ENCODE assay signal across 2 cellular contexts in the genomic region with DNA sequence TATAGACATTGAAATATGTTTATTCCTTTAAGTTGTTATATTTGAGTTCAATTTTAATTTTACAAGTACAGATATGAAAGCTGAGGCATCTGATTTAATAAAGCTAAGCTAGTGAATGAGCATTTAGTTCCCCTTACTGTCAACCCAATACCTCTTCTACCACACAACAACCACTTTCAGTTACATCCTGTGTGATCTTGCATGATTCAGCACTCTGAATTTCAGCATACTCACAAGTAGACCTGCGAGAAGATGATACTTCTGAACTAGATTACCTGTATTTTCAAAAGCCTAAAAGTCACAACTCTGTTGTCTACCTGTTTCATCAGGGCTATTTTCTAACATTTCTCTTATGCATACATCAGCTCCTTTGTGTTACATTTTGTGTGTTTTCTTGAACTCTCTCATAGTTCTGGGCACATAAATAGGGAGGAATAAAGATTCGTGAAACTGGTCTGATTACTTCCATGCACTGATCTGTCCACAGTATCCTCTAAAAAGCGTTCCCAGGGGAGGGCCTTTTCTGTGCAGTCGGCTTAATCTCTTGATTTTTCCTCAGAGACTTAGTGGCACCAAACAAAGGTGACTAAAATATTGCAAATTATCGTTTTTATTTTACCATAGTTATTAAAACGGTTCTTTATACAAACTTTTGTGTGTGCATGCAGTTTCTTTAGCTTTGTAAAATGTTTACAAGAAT.
TF ChIP-seq lines count a peak whose summit lies in the region.

No MANE protein-coding gene starts in this region.

TF ChIP-seq in SK-N-SH, 30 proteins besides CTCF, POLR2A, EP300 and RAD21 (continued from another document):
- TF ChIP-seq, protein P1, sequence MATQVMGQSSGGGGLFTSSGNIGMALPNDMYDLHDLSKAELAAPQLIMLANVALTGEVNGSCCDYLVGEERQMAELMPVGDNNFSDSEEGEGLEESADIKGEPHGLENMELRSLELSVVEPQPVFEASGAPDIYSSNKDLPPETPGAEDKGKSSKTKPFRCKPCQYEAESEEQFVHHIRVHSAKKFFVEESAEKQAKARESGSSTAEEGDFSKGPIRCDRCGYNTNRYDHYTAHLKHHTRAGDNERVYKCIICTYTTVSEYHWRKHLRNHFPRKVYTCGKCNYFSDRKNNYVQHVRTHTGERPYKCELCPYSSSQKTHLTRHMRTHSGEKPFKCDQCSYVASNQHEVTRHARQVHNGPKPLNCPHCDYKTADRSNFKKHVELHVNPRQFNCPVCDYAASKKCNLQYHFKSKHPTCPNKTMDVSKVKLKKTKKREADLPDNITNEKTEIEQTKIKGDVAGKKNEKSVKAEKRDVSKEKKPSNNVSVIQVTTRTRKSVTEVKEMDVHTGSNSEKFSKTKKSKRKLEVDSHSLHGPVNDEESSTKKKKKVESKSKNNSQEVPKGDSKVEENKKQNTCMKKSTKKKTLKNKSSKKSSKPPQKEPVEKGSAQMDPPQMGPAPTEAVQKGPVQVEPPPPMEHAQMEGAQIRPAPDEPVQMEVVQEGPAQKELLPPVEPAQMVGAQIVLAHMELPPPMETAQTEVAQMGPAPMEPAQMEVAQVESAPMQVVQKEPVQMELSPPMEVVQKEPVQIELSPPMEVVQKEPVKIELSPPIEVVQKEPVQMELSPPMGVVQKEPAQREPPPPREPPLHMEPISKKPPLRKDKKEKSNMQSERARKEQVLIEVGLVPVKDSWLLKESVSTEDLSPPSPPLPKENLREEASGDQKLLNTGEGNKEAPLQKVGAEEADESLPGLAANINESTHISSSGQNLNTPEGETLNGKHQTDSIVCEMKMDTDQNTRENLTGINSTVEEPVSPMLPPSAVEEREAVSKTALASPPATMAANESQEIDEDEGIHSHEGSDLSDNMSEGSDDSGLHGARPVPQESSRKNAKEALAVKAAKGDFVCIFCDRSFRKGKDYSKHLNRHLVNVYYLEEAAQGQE (IDR thresholded peaks at IDR 0.05; ENCODE audit: low read depth, low read length) = no peak
- TF ChIP-seq FOSL2 (IDR thresholded peaks at IDR 0.05; ENCODE audit: borderline replicate concordance, low read depth) (no peak), EZH2phosphoT487 (IDR thresholded peaks at IDR 0.05; ENCODE audit: borderline replicate concordance, low read depth) (no peak), MEF2A (IDR thresholded peaks at IDR 0.05; ENCODE audit: borderline replicate concordance, low read depth) (no peak), ELF1 (IDR thresholded peaks at IDR 0.05) (no peak), NRF1 (IDR thresholded peaks at IDR 0.05; ENCODE audit: low read depth, low read length) (no peak), FOXM1 (IDR thresholded peaks at IDR 0.05; ENCODE audit: low read depth) (no peak)
- TF ChIP-seq, protein P2, sequence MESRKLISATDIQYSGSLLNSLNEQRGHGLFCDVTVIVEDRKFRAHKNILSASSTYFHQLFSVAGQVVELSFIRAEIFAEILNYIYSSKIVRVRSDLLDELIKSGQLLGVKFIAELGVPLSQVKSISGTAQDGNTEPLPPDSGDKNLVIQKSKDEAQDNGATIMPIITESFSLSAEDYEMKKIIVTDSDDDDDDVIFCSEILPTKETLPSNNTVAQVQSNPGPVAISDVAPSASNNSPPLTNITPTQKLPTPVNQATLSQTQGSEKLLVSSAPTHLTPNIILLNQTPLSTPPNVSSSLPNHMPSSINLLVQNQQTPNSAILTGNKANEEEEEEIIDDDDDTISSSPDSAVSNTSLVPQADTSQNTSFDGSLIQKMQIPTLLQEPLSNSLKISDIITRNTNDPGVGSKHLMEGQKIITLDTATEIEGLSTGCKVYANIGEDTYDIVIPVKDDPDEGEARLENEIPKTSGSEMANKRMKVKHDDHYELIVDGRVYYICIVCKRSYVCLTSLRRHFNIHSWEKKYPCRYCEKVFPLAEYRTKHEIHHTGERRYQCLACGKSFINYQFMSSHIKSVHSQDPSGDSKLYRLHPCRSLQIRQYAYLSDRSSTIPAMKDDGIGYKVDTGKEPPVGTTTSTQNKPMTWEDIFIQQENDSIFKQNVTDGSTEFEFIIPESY (IDR thresholded peaks at IDR 0.05; ENCODE audit: borderline replicate concordance, low read depth) = no peak

TF ChIP-seq in SK-N-SH treated with all-trans-retinoic acid at 6 μM for 48 hours, 23 proteins besides CTCF, POLR2A, EP300 and RAD21 (continued from another document):
- TF ChIP-seq, protein P3, sequence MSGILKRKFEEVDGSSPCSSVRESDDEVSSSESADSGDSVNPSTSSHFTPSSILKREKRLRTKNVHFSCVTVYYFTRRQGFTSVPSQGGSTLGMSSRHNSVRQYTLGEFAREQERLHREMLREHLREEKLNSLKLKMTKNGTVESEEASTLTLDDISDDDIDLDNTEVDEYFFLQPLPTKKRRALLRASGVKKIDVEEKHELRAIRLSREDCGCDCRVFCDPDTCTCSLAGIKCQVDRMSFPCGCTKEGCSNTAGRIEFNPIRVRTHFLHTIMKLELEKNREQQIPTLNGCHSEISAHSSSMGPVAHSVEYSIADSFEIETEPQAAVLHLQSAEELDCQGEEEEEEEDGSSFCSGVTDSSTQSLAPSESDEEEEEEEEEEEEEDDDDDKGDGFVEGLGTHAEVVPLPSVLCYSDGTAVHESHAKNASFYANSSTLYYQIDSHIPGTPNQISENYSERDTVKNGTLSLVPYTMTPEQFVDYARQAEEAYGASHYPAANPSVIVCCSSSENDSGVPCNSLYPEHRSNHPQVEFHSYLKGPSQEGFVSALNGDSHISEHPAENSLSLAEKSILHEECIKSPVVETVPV (CRISPR knock-in tag; IDR thresholded peaks at IDR 0.05) = no peak
- TF ChIP-seq GLIS3 (CRISPR knock-in tag; IDR thresholded peaks at IDR 0.05) (no peak), ZNF70 (CRISPR knock-in tag; IDR thresholded peaks at IDR 0.05) (no peak), ARNTL (CRISPR knock-in tag; IDR thresholded peaks at IDR 0.05; ENCODE audit: borderline replicate concordance, low read depth) (no peak), BACH2 (CRISPR knock-in tag; IDR thresholded peaks at IDR 0.05; ENCODE audit: borderline replicate concordance) (no peak), TOX (CRISPR knock-in tag; IDR thresholded peaks at IDR 0.05; ENCODE audit: borderline replicate concordance) (no peak)
- TF ChIP-seq, protein P4, sequence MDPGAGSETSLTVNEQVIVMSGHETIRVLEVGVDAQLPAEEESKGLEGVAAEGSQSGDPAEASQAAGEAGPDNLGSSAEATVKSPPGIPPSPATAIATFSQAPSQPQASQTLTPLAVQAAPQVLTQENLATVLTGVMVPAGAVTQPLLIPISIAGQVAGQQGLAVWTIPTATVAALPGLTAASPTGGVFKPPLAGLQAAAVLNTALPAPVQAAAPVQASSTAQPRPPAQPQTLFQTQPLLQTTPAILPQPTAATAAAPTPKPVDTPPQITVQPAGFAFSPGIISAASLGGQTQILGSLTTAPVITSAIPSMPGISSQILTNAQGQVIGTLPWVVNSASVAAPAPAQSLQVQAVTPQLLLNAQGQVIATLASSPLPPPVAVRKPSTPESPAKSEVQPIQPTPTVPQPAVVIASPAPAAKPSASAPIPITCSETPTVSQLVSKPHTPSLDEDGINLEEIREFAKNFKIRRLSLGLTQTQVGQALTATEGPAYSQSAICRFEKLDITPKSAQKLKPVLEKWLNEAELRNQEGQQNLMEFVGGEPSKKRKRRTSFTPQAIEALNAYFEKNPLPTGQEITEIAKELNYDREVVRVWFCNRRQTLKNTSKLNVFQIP (CRISPR knock-in tag; IDR thresholded peaks at IDR 0.05; ENCODE audit: borderline replicate concordance, low read depth) = no peak
- TF ChIP-seq, protein P5, sequence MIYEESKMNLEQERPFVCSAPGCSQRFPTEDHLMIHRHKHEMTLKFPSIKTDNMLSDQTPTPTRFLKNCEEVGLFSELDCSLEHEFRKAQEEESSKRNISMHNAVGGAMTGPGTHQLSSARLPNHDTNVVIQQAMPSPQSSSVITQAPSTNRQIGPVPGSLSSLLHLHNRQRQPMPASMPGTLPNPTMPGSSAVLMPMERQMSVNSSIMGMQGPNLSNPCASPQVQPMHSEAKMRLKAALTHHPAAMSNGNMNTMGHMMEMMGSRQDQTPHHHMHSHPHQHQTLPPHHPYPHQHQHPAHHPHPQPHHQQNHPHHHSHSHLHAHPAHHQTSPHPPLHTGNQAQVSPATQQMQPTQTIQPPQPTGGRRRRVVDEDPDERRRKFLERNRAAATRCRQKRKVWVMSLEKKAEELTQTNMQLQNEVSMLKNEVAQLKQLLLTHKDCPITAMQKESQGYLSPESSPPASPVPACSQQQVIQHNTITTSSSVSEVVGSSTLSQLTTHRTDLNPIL (CRISPR knock-in tag; IDR thresholded peaks at IDR 0.05; ENCODE audit: low read depth) = no peak
